In the genomic region with DNA sequence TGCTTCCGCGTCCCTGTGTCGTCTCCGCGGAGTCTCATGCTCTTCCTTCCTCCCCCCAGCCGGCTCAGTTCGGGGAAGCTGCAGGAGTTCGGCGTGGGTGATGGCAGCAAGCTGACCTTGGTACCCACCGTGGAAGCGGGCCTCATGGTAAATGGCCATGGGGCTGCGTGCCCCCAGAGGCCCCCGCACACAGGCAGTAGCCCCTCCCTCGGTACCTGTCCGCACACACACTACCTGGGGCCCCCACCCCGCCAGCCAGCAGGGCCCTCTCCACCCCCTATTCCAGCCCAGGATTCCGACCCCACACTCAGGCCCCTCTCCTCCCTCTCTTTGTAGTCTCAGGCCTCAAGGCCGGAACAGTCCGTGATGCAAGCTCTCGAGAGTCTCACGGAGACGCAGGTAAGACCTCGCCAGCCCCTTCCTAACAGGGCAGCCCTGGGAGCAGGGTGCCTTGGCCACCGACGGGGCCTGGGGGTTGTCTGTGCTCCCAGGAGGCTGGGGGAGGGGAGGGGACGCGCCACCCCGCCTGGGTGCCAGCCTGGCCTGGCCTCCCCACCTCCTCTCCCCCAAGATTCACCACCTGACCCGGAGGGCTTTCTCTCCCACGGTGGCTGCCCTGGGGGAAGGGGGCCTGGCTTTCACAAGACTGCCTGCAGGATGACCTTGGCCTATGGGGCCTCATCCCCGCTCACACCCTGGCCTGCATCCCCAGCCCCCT, we compare ENCODE assay signal across 1 cellular context.
TF ChIP-seq lines count a peak whose summit lies in the region.

No MANE protein-coding gene starts in this region.

TF ChIP-seq in SK-N-SH, 30 proteins besides CTCF, POLR2A, EP300 and RAD21:
- TF ChIP-seq, protein P1, sequence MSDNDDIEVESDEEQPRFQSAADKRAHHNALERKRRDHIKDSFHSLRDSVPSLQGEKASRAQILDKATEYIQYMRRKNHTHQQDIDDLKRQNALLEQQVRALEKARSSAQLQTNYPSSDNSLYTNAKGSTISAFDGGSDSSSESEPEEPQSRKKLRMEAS (IDR thresholded peaks at IDR 0.05; ENCODE audit: low read depth), result peak; percentile 0; the same call in 1 of the 2 replicates
- TF ChIP-seq MXI1 (IDR thresholded peaks at IDR 0.05; ENCODE audit: low read depth, low read length) (peak; percentile 30; the same call in 1 of the 2 replicates), ELF1 (IDR thresholded peaks at IDR 0.05) (no peak)
- TF ChIP-seq, protein P2, sequence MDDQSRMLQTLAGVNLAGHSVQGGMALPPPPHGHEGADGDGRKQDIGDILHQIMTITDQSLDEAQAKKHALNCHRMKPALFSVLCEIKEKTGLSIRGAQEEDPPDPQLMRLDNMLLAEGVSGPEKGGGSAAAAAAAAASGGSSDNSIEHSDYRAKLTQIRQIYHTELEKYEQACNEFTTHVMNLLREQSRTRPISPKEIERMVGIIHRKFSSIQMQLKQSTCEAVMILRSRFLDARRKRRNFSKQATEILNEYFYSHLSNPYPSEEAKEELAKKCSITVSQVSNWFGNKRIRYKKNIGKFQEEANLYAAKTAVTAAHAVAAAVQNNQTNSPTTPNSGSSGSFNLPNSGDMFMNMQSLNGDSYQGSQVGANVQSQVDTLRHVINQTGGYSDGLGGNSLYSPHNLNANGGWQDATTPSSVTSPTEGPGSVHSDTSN (IDR thresholded peaks at IDR 0.05), result 0 out of 2 replicates have a peak, but pooled peaks have one; percentile 1
